18 cellular contexts compared by ENCODE assay signal in genomic region chr13:51541809-51542258, GRCh38. TPM values are rescaled to one million over a fixed set of nuclear protein-coding genes. Genes with fewer than 3 reads are reported as not detected.
DNase-seq lines count a peak whose midpoint lies in the region; TF ChIP-seq lines count a peak whose summit lies in the region.
"Had no signal": no experiment of that assay in that cellular context is flagged by ENCODE, and none has a peak within 500 bp of the region (broad histone marks: within the 10 kb centered on the region; RNA-seq: fewer than 3 reads in every experiment).

No MANE protein-coding gene starts in this region.

- H3K4me1 ChIP-seq in rectal smooth muscle tissue (ENCODE audit: control insufficient read depth, insufficient read depth, low read length): peaks cover 21% of the 10 kb centered on the region
- H3K4me1 ChIP-seq: BLaER1 had no signal

- no peak overlapping the region for H3K4me3 Mint-ChIP-seq in T-helper 2 cell treated with Interferon-gamma antibody and Interleukin-4, amounts not matched to agents 5 μg/mL and 100 μg/mL, for 36 hours
- no peak overlapping the region for H3K4me3 Mint-ChIP-seq in activated T-cell treated with anti-CD3 and anti-CD28 coated beads, Interleukin-2, amount 50 U/mL, for 24 hours
- H3K4me3 Mint-ChIP-seq: activated CD8-positive, alpha-beta memory T cell treated with anti-CD3 and anti-CD28 coated beads, Interleukin-2, amount 10 ng/mL, durations not matched to agents 7 days and 5 days; natural killer cell had no signal

- no peak overlapping the region for H3K4me3 ChIP-seq in rectal smooth muscle tissue (ENCODE audit: low read length)
- H3K4me3 ChIP-seq: BLaER1 had no signal

- no peak for TF ChIP-seq POLR2A in erythroblast (IDR thresholded peaks at IDR 0.05; ENCODE audit: low read length)

- no peak overlapping the region for H3K9ac ChIP-seq in rectal smooth muscle tissue (ENCODE audit: low read length)
- H3K9ac ChIP-seq: BLaER1 had no signal

- no peaks in the 10 kb centered on the region for H3K36me3 Mint-ChIP-seq in T-helper 2 cell treated with Interferon-gamma antibody and Interleukin-4, amounts not matched to agents 5 μg/mL and 100 μg/mL, for 36 hours (ENCODE audit: low read depth)
- no peaks in the 10 kb centered on the region for H3K36me3 Mint-ChIP-seq in activated T-cell treated with anti-CD3 and anti-CD28 coated beads, Interleukin-2, amount 50 U/mL, for 24 hours (ENCODE audit: low read depth)
- H3K36me3 Mint-ChIP-seq: activated CD8-positive, alpha-beta memory T cell treated with anti-CD3 and anti-CD28 coated beads, Interleukin-2, amount 10 ng/mL, durations not matched to agents 7 days and 5 days; natural killer cell had no signal

- peaks cover 11% of the 10 kb centered on the region for H3K27me3 Mint-ChIP-seq in T-helper 2 cell treated with Interferon-gamma antibody and Interleukin-4, amounts not matched to agents 5 μg/mL and 100 μg/mL, for 36 hours (ENCODE audit: low read depth)
- no peaks in the 10 kb centered on the region for H3K27me3 Mint-ChIP-seq in activated T-cell treated with anti-CD3 and anti-CD28 coated beads, Interleukin-2, amount 50 U/mL, for 24 hours

- peak overlapping the region; percentile 42 for H3K27ac ChIP-seq in rectal smooth muscle tissue (ENCODE audit: low read depth, low read length)
- H3K27ac ChIP-seq: BLaER1 had no signal

- in situ Hi-C loops in Caki2 (cut with HindIII; ENCODE audit: low pct_unique_long_range_greater_than_20kb, low sequenced_read_pairs): no loop called here

- no peaks in the 10 kb centered on the region for H3K27me3 ChIP-seq in rectal smooth muscle tissue (ENCODE audit: control insufficient read depth, insufficient read depth, low read length)
- H3K27me3 ChIP-seq: BLaER1 had no signal

- H3K4me1 Mint-ChIP-seq in T-helper 2 cell treated with Interferon-gamma antibody and Interleukin-4, amounts not matched to agents 5 μg/mL and 100 μg/mL, for 36 hours (ENCODE audit: low read depth): peaks cover 11% of the 10 kb centered on the region
- H3K4me1 Mint-ChIP-seq in activated T-cell treated with anti-CD3 and anti-CD28 coated beads, Interleukin-2, amount 50 U/mL, for 24 hours (ENCODE audit: low read depth): peaks cover 8% of the 10 kb centered on the region

- no peaks in the 10 kb centered on the region for H3K9me3 Mint-ChIP-seq in T-helper 2 cell treated with Interferon-gamma antibody and Interleukin-4, amounts not matched to agents 5 μg/mL and 100 μg/mL, for 36 hours
- no peaks in the 10 kb centered on the region for H3K9me3 Mint-ChIP-seq in activated T-cell treated with anti-CD3 and anti-CD28 coated beads, Interleukin-2, amount 50 U/mL, for 24 hours
- H3K9me3 Mint-ChIP-seq: natural killer cell had no signal

- no peaks in the 10 kb centered on the region for H3K36me3 ChIP-seq in rectal smooth muscle tissue (ENCODE audit: control insufficient read depth, insufficient read depth, low read length)
- H3K36me3 ChIP-seq: BLaER1 had no signal

- DNase-seq in Caki2 (ENCODE audit: low read depth) (peak; percentile 53), NCI-H226 (peak; percentile 33), erythroblast (lab: John Stamatoyannopoulos, UW) (peak; percentile 16 to 37), GDM1 (lab: John Stamatoyannopoulos, UW) (no peak), T-helper 2 cell (no peak)
- no peak for DNase-seq in T-helper 2 cell treated with Interferon-gamma antibody and Interleukin-4, amounts not matched to agents 5 μg/mL and 100 μg/mL, for 36 hours (ENCODE audit: low spot score)
- DNase-seq in activated T-cell treated with anti-CD3 and anti-CD28 coated beads, Interleukin-2, amount 50 U/mL, for 24 hours: no peak
- DNase-seq: activated CD8-positive, alpha-beta memory T cell treated with anti-CD3 and anti-CD28 coated beads, Interleukin-2, amount 10 ng/mL, durations not matched to agents 7 days and 5 days; activated naive CD4-positive, alpha-beta T cell; dermis blood vessel endothelial cell; KG1; natural killer cell; NCI-H1105; NCI-H345; stimulated activated CD4-positive, alpha-beta T cell treated with anti-CD3 and anti-CD28 coated beads, Interleukin-4, amount 100 ng/mL, for 24 hours; SW 1271 had no signal

- H3K27ac Mint-ChIP-seq in T-helper 2 cell treated with Interferon-gamma antibody and Interleukin-4, amounts not matched to agents 5 μg/mL and 100 μg/mL, for 36 hours: no peak overlapping the region
- H3K27ac Mint-ChIP-seq in activated T-cell treated with anti-CD3 and anti-CD28 coated beads, Interleukin-2, amount 50 U/mL, for 24 hours: no peak overlapping the region
- H3K27ac Mint-ChIP-seq: activated CD8-positive, alpha-beta memory T cell treated with anti-CD3 and anti-CD28 coated beads, Interleukin-2, amount 10 ng/mL, durations not matched to agents 7 days and 5 days; natural killer cell had no signal

RNA-seq across cellular contexts. Expression of gene WDFY2, which starts 42.4 kb away (rescaled TPM):
- 0.70 and 1.2 TPM in 2 replicates for total RNA-seq in Caki2 (2014; rRNA removed; shearing (Covaris generic); ENCODE audit: low replicate concordance)

Comparison
In these comparisons a context has a peak if more than half of its experiments do, and no peak if none do; other contexts are left out.
1. DNase-seq: peak in Caki2 (single experiment), NCI-H226 (single experiment) and erythroblast (2 of 2); none in GDM1 (single experiment), T-helper 2 cell treated with Interferon-gamma antibody and Interleukin-4, amounts not matched to agents 5 μg/mL and 100 μg/mL, for 36 hours (single experiment), activated T-cell treated with anti-CD3 and anti-CD28 coated beads, Interleukin-2, amount 50 U/mL, for 24 hours (single experiment) and T-helper 2 cell (0 of 5).